8 cellular contexts compared by ENCODE assay signal in genomic region chr9:70412678-70413426, GRCh38. TPM values are rescaled to one million over a fixed set of nuclear protein-coding genes. Genes with fewer than 3 reads are reported as not detected.
DNase-seq lines count a peak whose midpoint lies in the region; ATAC-seq and TF ChIP-seq lines count a peak whose summit lies in the region.

No MANE protein-coding gene starts in this region.

- H3K4me1 ChIP-seq in iPS-18a (ENCODE audit: control insufficient read depth, low read depth, low read length): peaks cover 7% of the 10 kb centered on the region

- no peaks in the 10 kb centered on the region for H3K36me3 ChIP-seq in iPS-18a (ENCODE audit: control insufficient read depth, low read depth, low read length)

- no peak overlapping the region for H3K9ac ChIP-seq in iPS-18a (ENCODE audit: low read length)

- H3K27me3 ChIP-seq in iPS-18a (ENCODE audit: control insufficient read depth, insufficient read depth, low read length): peaks cover 75% of the 10 kb centered on the region

- H3K9me3 ChIP-seq in iPS-18a (ENCODE audit: control insufficient read depth, low read depth, low read length): no peaks in the 10 kb centered on the region

- no peak overlapping the region for H3K27ac ChIP-seq in iPS-18a (ENCODE audit: low read length)

- DNase-seq in GM12864 (ENCODE audit: low read depth) (no peak), LNCaP clone FGC (ENCODE audit: low read depth) (no peak), UCSD-AML1 (lab: John Stamatoyannopoulos, UW; ENCODE audit: unreplicated experiment) (peak; percentile 60), cardiac fibroblast (ENCODE audit: low read depth in 2 of 2) (peak; percentile 85 to 93), sciatic nerve (ENCODE audit: low spot score) (peak; percentile 92), middle frontal gyrus (ENCODE audit: extremely low spot score, low spot score) (no peak)

- TF ChIP-seq CTCF in GM12864 (IDR thresholded peaks at IDR 0.05; ENCODE audit: low read depth, low read length, missing control alignments) (no peak), LNCaP clone FGC (IDR thresholded peaks at IDR 0.05; ENCODE audit: control insufficient read depth, extremely low read depth, insufficient read depth) (no peak), cardiac fibroblast (IDR thresholded peaks at IDR 0.05; ENCODE audit: low read depth, low read length) (no peak)

- ATAC-seq in sciatic nerve (peak; percentile 34), GM18868 (IDR thresholded peaks at IDR 0.05; ENCODE audit: unreplicated experiment) (no peak)

- intact Hi-C loops in sciatic nerve (cut with DNase I): loop anchor here (5.0 kb wide), 1 partner anchor 69 kb away; no protein-coding TSS in a partner anchor

- H3K4me3 ChIP-seq in GM12864 (ENCODE audit: low read depth, low read length): peak overlapping the region; percentile 59
- peak overlapping the region; percentile 79 for H3K4me3 ChIP-seq in LNCaP clone FGC (ENCODE audit: low read depth, low read length)
- H3K4me3 ChIP-seq in cardiac fibroblast (replicated peaks in 1 of 2; ENCODE audit: low read depth in 2 of 2, low read length in 2 of 2): peak overlapping the region; percentile 88 to 99
- H3K4me3 ChIP-seq in iPS-18a (ENCODE audit: low read length): peak overlapping the region; percentile 66

RNA-seq across cellular contexts. Expression of gene KLF9, which starts 1.6 kb away (rescaled TPM):
- 94.6 TPM for total RNA-seq in sciatic nerve

Comparison
In these comparisons a context has a peak if more than half of its experiments do, and no peak if none do; other contexts are left out.
1. DNase-seq: peak in UCSD-AML1 (single experiment), cardiac fibroblast (2 of 2) and sciatic nerve (single experiment); none in GM12864 (single experiment), LNCaP clone FGC (single experiment) and middle frontal gyrus (single experiment).
2. Peak in every context shown above with its lines, with median percentiles within 50 percentile points of each other: H3K4me3 ChIP-seq.